In the genomic region with DNA sequence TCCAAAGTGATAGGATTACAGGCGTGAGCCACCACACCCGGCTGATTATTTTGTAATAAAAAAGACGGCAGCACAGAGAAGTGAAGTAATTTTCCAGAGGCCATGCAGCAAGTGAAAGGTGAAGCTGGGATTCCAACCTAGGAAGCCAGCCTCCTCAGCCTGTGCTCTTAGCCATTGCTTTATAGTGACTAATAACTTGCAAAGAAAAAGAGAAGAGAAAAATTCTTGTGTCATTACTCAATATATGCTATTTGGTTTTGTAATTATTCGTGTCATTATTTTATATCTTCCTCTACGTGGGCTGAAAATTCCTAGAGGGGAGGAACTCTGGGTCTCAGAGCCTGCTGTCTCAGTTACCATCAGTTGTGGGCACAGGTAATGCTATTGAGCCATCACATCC, we compare ENCODE assay signal across 13 cellular contexts. TPM values are rescaled to one million over a fixed set of nuclear protein-coding genes. Genes with fewer than 3 reads are reported as not detected.
DNase-seq lines count a peak whose midpoint lies in the region; FAIRE-seq and TF ChIP-seq lines count a peak whose summit lies in the region.
"Had no signal": no experiment of that assay in that cellular context is flagged by ENCODE, and none has a peak within 500 bp of the region (broad histone marks: within the 10 kb centered on the region; RNA-seq: fewer than 3 reads in every experiment).

No MANE protein-coding gene starts in this region.

- intact Hi-C loops in colonic mucosa (cut with DNase I), result loop anchor here (2.0 to 5.0 kb wide), 2 partner anchors 45 to 56 kb away; no protein-coding TSS in a partner anchor

- no peak for TF ChIP-seq CTCF in GM12864 (IDR thresholded peaks at IDR 0.05; ENCODE audit: low read depth, low read length, missing control alignments)
- no peak for TF ChIP-seq CTCF in fibroblast of villous mesenchyme (IDR thresholded peaks at IDR 0.05; ENCODE audit: insufficient read depth, low read depth, low read length)
- no peak for TF ChIP-seq CTCF in D721Med (IDR thresholded peaks at IDR 0.05; ENCODE audit: insufficient read depth, missing control alignments)
- no peak for TF ChIP-seq CTCF in colonic mucosa (IDR thresholded peaks at IDR 0.05)
- no peak for TF ChIP-seq CTCF in MM.1S (IDR thresholded peaks at IDR 0.05; ENCODE audit: low read length)

- no peaks in the 10 kb centered on the region for H4K20me1 ChIP-seq in MM.1S (ENCODE audit: insufficient read depth, low read length)

- no peak overlapping the region for H3K4me2 ChIP-seq in MM.1S (ENCODE audit: low read depth, low read length)

- peaks cover 33% of the 10 kb centered on the region for H3K36me3 ChIP-seq in SJSA1
- H3K36me3 ChIP-seq in colonic mucosa, result no peaks in the 10 kb centered on the region
- H3K36me3 ChIP-seq in MM.1S (replicated peaks; ENCODE audit: insufficient read depth, low read length), result no peaks in the 10 kb centered on the region
- H3K36me3 ChIP-seq: uterus had no signal

- no peaks in the 10 kb centered on the region for H3K9me3 ChIP-seq in SJSA1 (replicated peaks)
- H3K9me3 ChIP-seq in colonic mucosa, result no peaks in the 10 kb centered on the region
- H3K9me3 ChIP-seq in MM.1S (replicated peaks; ENCODE audit: insufficient read depth, low read length), result no peaks in the 10 kb centered on the region
- H3K9me3 ChIP-seq: uterus had no signal

- DNase-seq in A172 (ENCODE audit: low spot score), result peak; percentile 81
- DNase-seq in GM12864 (ENCODE audit: low read depth), result no peak
- peak in 1 of 2 experiments; percentile 64 for DNase-seq in SJSA1 (ENCODE audit: low read depth in 1 of 2, low spot score in 2 of 2)
- DNase-seq in fibroblast of villous mesenchyme (ENCODE audit: low read depth), result peak; percentile 63
- no peak for DNase-seq in D721Med (ENCODE audit: insufficient read length, low spot score)
- DNase-seq in colonic mucosa, result no peak
- DNase-seq in putamen (ENCODE audit: low spot score), result no peak
- DNase-seq in MM.1S, result no peak
- DNase-seq: activated gamma-delta T cell treated with Interleukin-2 at 50 U/mL for 16 hours; effector memory CD8-positive, alpha-beta T cell; NCI-H510A treated with DMSO at 0.1 percent for 48 hours; uterus had no signal

- H3K4me3 ChIP-seq in GM12864 (ENCODE audit: low read depth, low read length) (peak overlapping the region; percentile 94; the same call in 1 of the 2 replicates), SJSA1 (no peak overlapping the region), fibroblast of villous mesenchyme (ENCODE audit: low read depth, low read length) (no peak overlapping the region), colonic mucosa (no peak overlapping the region), MM.1S (ENCODE audit: low read length) (no peak overlapping the region)
- H3K4me3 ChIP-seq: uterus had no signal

- H3K9ac ChIP-seq in colonic mucosa (ENCODE audit: low read depth in 2 of 2, low read length in 2 of 2) (no peak overlapping the region), MM.1S (ENCODE audit: low read length) (no peak overlapping the region)

- H3K27ac ChIP-seq in SJSA1 (peak overlapping the region; percentile 37), colonic mucosa (no peak overlapping the region), MM.1S (ENCODE audit: low read length) (no peak overlapping the region)
- H3K27ac ChIP-seq: C4-2B had no signal

- peaks cover 31% of the 10 kb centered on the region for H3K79me2 ChIP-seq in MM.1S (ENCODE audit: low read length)

- no peak for FAIRE-seq in D721Med (lab: Jason Lieb, UNC)

- peaks cover 15% of the 10 kb centered on the region for H3F3A ChIP-seq in MM.1S (ENCODE audit: insufficient read depth, low read length)

- no peak overlapping the region for H2AFZ ChIP-seq in MM.1S (ENCODE audit: low read length)

- H3K9me2 ChIP-seq in MM.1S (replicated peaks; ENCODE audit: insufficient read depth, low read length), result no peaks in the 10 kb centered on the region

- peaks cover 36% of the 10 kb centered on the region for H3K4me1 ChIP-seq in SJSA1 (replicated peaks)
- peaks cover 4% of the 10 kb centered on the region for H3K4me1 ChIP-seq in colonic mucosa
- peaks cover 20% of the 10 kb centered on the region for H3K4me1 ChIP-seq in MM.1S (ENCODE audit: low read length)
- H3K4me1 ChIP-seq: uterus had no signal

- H3K27me3 ChIP-seq in SJSA1 (replicated peaks) (no peaks in the 10 kb centered on the region), colonic mucosa (no peaks in the 10 kb centered on the region), MM.1S (replicated peaks; ENCODE audit: insufficient read depth, low read length) (no peaks in the 10 kb centered on the region)
- H3K27me3 ChIP-seq: uterus had no signal

RNA-seq across cellular contexts. Expression of gene IER5, which starts 1.6 kb away (rescaled TPM):
- 41.9 and 45.0 TPM in 2 replicates for total RNA-seq in A172 (2014; rRNA removed; shearing (Covaris generic))
- 67.6 and 76.5 TPM in 2 replicates for total RNA-seq in SJSA1 (2014; rRNA removed; shearing (Covaris generic))
- total RNA-seq in fibroblast of villous mesenchyme (31.2 and 45.3 TPM in 2 replicates), colonic mucosa (10 to 100 TPM; 19.6 to 20.1 TPM)

RNA-seq across cellular contexts. Expression of gene MR1, which starts 53.1 kb away (rescaled TPM):
- 19.6 and 21.1 TPM in 2 replicates for total RNA-seq in A172 (2014; rRNA removed; shearing (Covaris generic))
- 17.4 and 18.6 TPM in 2 replicates for total RNA-seq in SJSA1 (2014; rRNA removed; shearing (Covaris generic))
- total RNA-seq in fibroblast of villous mesenchyme (17.1 and 35.8 TPM in 2 replicates), colonic mucosa (1 to 10 TPM; 3.0 to 8.7 TPM)

Comparison
In these comparisons a context has a peak if more than half of its experiments do, and no peak if none do; other contexts are left out.
1. DNase-seq: peak in A172 (single experiment) and fibroblast of villous mesenchyme (single experiment); none in GM12864 (single experiment), D721Med (single experiment), colonic mucosa (single experiment), putamen (single experiment) and MM.1S (single experiment).